8 cellular contexts compared by ENCODE assay signal in the genomic region with DNA sequence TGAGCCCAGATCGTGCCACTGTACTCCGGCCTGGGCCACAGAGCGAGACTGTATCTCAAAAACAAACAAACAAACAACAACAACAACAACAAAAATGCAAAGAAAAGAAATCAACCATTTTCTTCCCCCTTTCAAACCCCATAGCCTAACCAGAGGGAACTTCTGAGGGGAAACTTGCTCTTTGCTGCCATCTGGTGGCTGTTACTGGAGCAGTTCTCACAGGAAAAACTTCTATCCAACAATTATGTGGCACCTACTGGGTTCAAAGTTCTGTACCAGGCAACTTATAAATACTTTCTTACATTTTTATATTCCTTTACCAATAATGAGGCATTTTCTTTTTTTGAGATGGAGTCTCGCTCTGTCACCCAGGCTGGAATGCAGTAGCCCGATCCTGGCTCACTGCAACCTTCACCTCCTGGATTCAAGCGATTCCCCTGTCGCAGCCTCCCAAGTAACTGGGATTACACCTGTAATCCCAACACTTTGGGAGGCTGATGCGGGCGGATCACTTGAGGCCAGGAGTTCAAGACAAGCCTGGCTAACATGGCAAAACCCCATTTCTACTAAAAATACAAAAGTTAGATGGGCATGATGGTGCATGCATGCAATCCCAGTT. TPM values are rescaled to one million over a fixed set of nuclear protein-coding genes. Genes with fewer than 3 reads are reported as not detected.
DNase-seq lines count a peak whose midpoint lies in the region; ATAC-seq and TF ChIP-seq lines count a peak whose summit lies in the region.

No MANE protein-coding gene starts in this region.

- H3K36me3 ChIP-seq in WERI-Rb-1 (no peaks in the 10 kb centered on the region), kidney epithelial cell (ENCODE audit: control insufficient read depth, insufficient read depth, low read length) (no peaks in the 10 kb centered on the region)

- ATAC-seq in GM18870 (IDR thresholded peaks at IDR 0.05; ENCODE audit: unreplicated experiment): no peak

- in situ Hi-C loops in T47D (cut with HindIII; ENCODE audit: low pct_unique_long_range_greater_than_20kb, low sequenced_read_pairs): no loop called here

- no peaks in the 10 kb centered on the region for H3K9me3 ChIP-seq in WERI-Rb-1 (ENCODE audit: severe bottlenecking)

- DNase-seq in NCI-H510A treated with DMSO at 0.1 percent for 48 hours (lab: John Stamatoyannopoulos, UW) (peak; percentile 70), NCI-H510A (lab: John Stamatoyannopoulos, UW) (no peak), NCI-H146 (lab: John Stamatoyannopoulos, UW) (peak; percentile 31), WERI-Rb-1 (peak; percentile 53), T47D (ENCODE audit: low read depth in 1 of 2, low spot score in 1 of 2) (peak; percentile 77 to 80), kidney epithelial cell (ENCODE audit: low read depth) (no peak)
- peak; percentile 74 to 77 for DNase-seq in stimulated activated CD4-positive, alpha-beta T cell treated with anti-CD3 and anti-CD28 coated beads, Interleukin-2, amount 100 ng/mL, for 48 hours

- peak; percentile 73 for TF ChIP-seq CTCF in WERI-Rb-1 (IDR thresholded peaks at IDR 0.05; ENCODE audit: low read depth, low read length)
- TF ChIP-seq CTCF in kidney epithelial cell (IDR thresholded peaks at IDR 0.05; ENCODE audit: insufficient read depth, low read length, poor library complexity, severe bottlenecking): peak; percentile 87

- H3K27me3 ChIP-seq in WERI-Rb-1 (ENCODE audit: insufficient read depth, low read depth, severe bottlenecking) (no peaks in the 10 kb centered on the region), kidney epithelial cell (ENCODE audit: control insufficient read depth, insufficient read depth, low read length) (no peaks in the 10 kb centered on the region)

- H3K4me3 ChIP-seq in WERI-Rb-1 (ENCODE audit: low read depth, low read length): no peak overlapping the region
- H3K4me3 ChIP-seq in kidney epithelial cell (ENCODE audit: low read depth, low read length): no peak overlapping the region

- no peak overlapping the region for H3K27ac ChIP-seq in WERI-Rb-1

RNA-seq across cellular contexts. Expression of a gene that starts 50.9 kb away (rescaled TPM):
- total RNA-seq in kidney epithelial cell: 7.9 and 9.2 TPM in 2 replicates

Comparison
In these comparisons a context has a peak if more than half of its experiments do, and no peak if none do; other contexts are left out.
1. DNase-seq: peak in NCI-H510A treated with DMSO at 0.1 percent for 48 hours (single experiment), NCI-H146 (single experiment), WERI-Rb-1 (single experiment), T47D (2 of 2) and stimulated activated CD4-positive, alpha-beta T cell treated with anti-CD3 and anti-CD28 coated beads, Interleukin-2, amount 100 ng/mL, for 48 hours (2 of 2); none in NCI-H510A (single experiment) and kidney epithelial cell (single experiment).